ENCODE assay signal across 1 cellular context in genomic region chr1:208985231-208985630, GRCh38.
TF ChIP-seq lines count a peak whose summit lies in the region.

No MANE protein-coding gene starts in this region.

TF ChIP-seq in SK-N-SH, 30 proteins besides CTCF, POLR2A, EP300 and RAD21 (continued from another document):
- peak; percentile 67; the same call in 1 of the 2 replicates for TF ChIP-seq MEF2A (IDR thresholded peaks at IDR 0.05; ENCODE audit: borderline replicate concordance, low read depth)
- peak; percentile 43; the same call in 1 of the 2 replicates for TF ChIP-seq FOSL2 (IDR thresholded peaks at IDR 0.05; ENCODE audit: borderline replicate concordance, low read depth)
- peak; percentile 40; the same call in 1 of the 2 replicates for TF ChIP-seq POLR2AphosphoS5 (IDR thresholded peaks at IDR 0.05; ENCODE audit: low read depth, low read length)
- TF ChIP-seq RXRA (IDR thresholded peaks at IDR 0.05; ENCODE audit: borderline replicate concordance, low read depth), result peak; percentile 71; the same call in 1 of the 2 replicates
- TF ChIP-seq IRF3 (IDR thresholded peaks at IDR 0.05; ENCODE audit: low read depth, low read length), result no peak
- TF ChIP-seq EZH2phosphoT487 (IDR thresholded peaks at IDR 0.05; ENCODE audit: borderline replicate concordance, low read depth), result no peak
- peak; percentile 81 for TF ChIP-seq TCF12 (IDR thresholded peaks at IDR 0.05)
- peak; percentile 47; the same call in 1 of the 2 replicates for TF ChIP-seq JUND (IDR thresholded peaks at IDR 0.05)
